In genomic region chr11:20041499-20041898, GRCh38 we compare ENCODE assay signal across 14 cellular contexts.
"Had no signal": no experiment of that assay in that cellular context is flagged by ENCODE, and none has a peak within 500 bp of the region (broad histone marks: within the 10 kb centered on the region; RNA-seq: fewer than 3 reads in every experiment).

No MANE protein-coding gene starts in this region.

- H3K4me1 ChIP-seq: transverse colon had no signal

- H3K27ac ChIP-seq: esophagus muscularis mucosa, pancreas, transverse colon had no signal

- H3K27ac Mint-ChIP-seq: activated T-helper 2 cell treated with anti-CD3 and anti-CD28 coated beads, Interferon-gamma antibody, Interleukin-2, Interleukin-4, amounts not matched to agents 10 μg/mL and 5 μg/mL and 100 μg/mL, durations not matched to agents 14 hours and 24 hours and 36 hours; naive B cell; stimulated activated naive B cell treated with anti-CD40 and anti-IgM and Interleukin-4, amounts not matched to agents 10 μg/mL and 1 μg/mL and 100 μg/mL, for 72 hours; T-helper 1 cell treated with Interleukin-12 subunit alpha and Interleukin-12 subunit beta and Interleukin-4 antibody, amounts not matched to agents 30 μg/mL and 1 μg/mL, for 36 hours had no signal

- H3K4me3 ChIP-seq: esophagus muscularis mucosa, pancreas, transverse colon had no signal

- FAIRE-seq: pancreas had no signal

- H3K4me3 Mint-ChIP-seq: naive B cell; stimulated activated naive B cell treated with anti-CD40 and anti-IgM and Interleukin-4, amounts not matched to agents 10 μg/mL and 1 μg/mL and 100 μg/mL, for 72 hours; T-helper 1 cell treated with Interleukin-12 subunit alpha and Interleukin-12 subunit beta and Interleukin-4 antibody, amounts not matched to agents 30 μg/mL and 1 μg/mL, for 36 hours had no signal

- H3K9me3 ChIP-seq: esophagus muscularis mucosa, pancreas, transverse colon had no signal

- H3K36me3 Mint-ChIP-seq: naive B cell had no signal

- H3K27me3 ChIP-seq: esophagus muscularis mucosa, pancreas, transverse colon had no signal

- DNase-seq: activated CD4-positive, alpha-beta T cell treated with anti-CD3 and anti-CD28 coated beads for 48 hours; activated CD8-positive, alpha-beta memory T cell treated with anti-CD3 and anti-CD28 coated beads for 24 hours; activated naive CD4-positive, alpha-beta T cell treated with anti-CD3 and anti-CD28 coated beads, Interleukin-2, amount 50 U/mL, for 16 hours; activated T-cell treated with anti-CD3 and anti-CD28 coated beads for 4 hours; amniotic stem cell; cerebellar nuclear complex; glutamatergic neuron; naive B cell; pancreas; stimulated activated naive B cell treated with anti-CD40 and anti-IgM and Interleukin-4, amounts not matched to agents 10 μg/mL and 1 μg/mL and 100 μg/mL, for 72 hours; transverse colon had no signal

- H3K9me3 Mint-ChIP-seq: activated T-helper 2 cell treated with anti-CD3 and anti-CD28 coated beads, Interferon-gamma antibody, Interleukin-2, Interleukin-4, amounts not matched to agents 10 μg/mL and 5 μg/mL and 100 μg/mL, durations not matched to agents 14 hours and 24 hours and 36 hours; naive B cell; stimulated activated naive B cell treated with anti-CD40 and anti-IgM and Interleukin-4, amounts not matched to agents 10 μg/mL and 1 μg/mL and 100 μg/mL, for 72 hours; T-helper 1 cell treated with Interleukin-12 subunit alpha and Interleukin-12 subunit beta and Interleukin-4 antibody, amounts not matched to agents 30 μg/mL and 1 μg/mL, for 36 hours had no signal

- H3K36me3 ChIP-seq: pancreas, transverse colon had no signal
